ENCODE assay signal across 8 cellular contexts in genomic region chr1:222589462-222590302, GRCh38. TPM values are rescaled to one million over a fixed set of nuclear protein-coding genes. Genes with fewer than 3 reads are reported as not detected.
DNase-seq lines count a peak whose midpoint lies in the region; FAIRE-seq and TF ChIP-seq lines count a peak whose summit lies in the region.

TAF1A (minus strand) TSS chr1:222589933.

- no peak for TF ChIP-seq EP300 in neural cell (conservative IDR thresholded peaks at IDR 0.05; ENCODE audit: poor library complexity, severe bottlenecking)
- TF ChIP-seq EP300 in stomach (IDR thresholded peaks at IDR 0.05) = no peak

- TF ChIP-seq CTCF in fibroblast of villous mesenchyme (IDR thresholded peaks at IDR 0.05; ENCODE audit: insufficient read depth, low read depth, low read length) (no peak), neural cell (IDR thresholded peaks at IDR 0.05; ENCODE audit: poor library complexity, severe bottlenecking) (peak; percentile 14), stomach (IDR thresholded peaks at IDR 0.05) (no peak)

- H3K4me1 ChIP-seq in ES-I3 (ENCODE audit: insufficient read depth, low read length) = peaks cover 5% of the 10 kb centered on the region; the same call in 1 of the 2 replicates
- H3K4me1 ChIP-seq in stomach = peaks cover 6 to 54% (median 35%) of the 10 kb centered on the region in 4 donors

- H3K79me2 ChIP-seq in neural cell (replicated peaks; ENCODE audit: insufficient read depth, low read length) = peaks cover 15% of the 10 kb centered on the region

- DNase-seq in H54 (ENCODE audit: insufficient read length, low spot score) = peak; percentile 55
- peak; percentile 87 for DNase-seq in LoVo (ENCODE audit: low spot score)
- DNase-seq in SIG-M5 (lab: John Stamatoyannopoulos, UW) = peak; percentile 42
- peak; percentile 95 for DNase-seq in activated effector memory CD4-positive, alpha-beta T cell treated with anti-CD3 and anti-CD28 coated beads, Interleukin-2, amount 50 U/mL, for 16 hours
- peak; percentile 83 for DNase-seq in fibroblast of villous mesenchyme (ENCODE audit: low read depth)
- peak; percentile 87 for DNase-seq in stomach

- H3K9ac ChIP-seq in ES-I3 (ENCODE audit: low read depth, low read length) (peak within 1 kb of the TSS; percentile 89), neural cell (ENCODE audit: low read length) (peak within 1 kb of the TSS; percentile 69)

- no peaks in the 10 kb centered on the region for H4K20me1 ChIP-seq in neural cell (ENCODE audit: insufficient read depth)

- no peaks in the 10 kb centered on the region for H3K9me3 ChIP-seq in ES-I3 (ENCODE audit: control insufficient read depth, insufficient read depth, low read length)
- no peaks in the 10 kb centered on the region for H3K9me3 ChIP-seq in neural cell (ENCODE audit: low read length)
- no peaks in the 10 kb centered on the region for H3K9me3 ChIP-seq in stomach

- 0 to 1% (median 0%) methylated on average over 41 of the region's 41 CpGs for WGBS in stomach, 5 donors

- no peaks in the 10 kb centered on the region for H3F3A ChIP-seq in neural cell (ENCODE audit: insufficient read depth, low read length, poor library complexity, severe bottlenecking)

- peak within 1 kb of the TSS; percentile 79 for H3K27ac ChIP-seq in neural cell (ENCODE audit: low read length)
- H3K27ac ChIP-seq in stomach = peak within 1 kb of the TSS; percentile 77 to 97 (median 88)

- peak; percentile 46 for TF ChIP-seq RAD21 in neural cell (conservative IDR thresholded peaks at IDR 0.05)

- H3K27me3 ChIP-seq in neural cell (ENCODE audit: insufficient read depth, low read depth, low read length) (no peaks in the 10 kb centered on the region), stomach (no peaks in the 10 kb centered on the region)

- H3K36me3 ChIP-seq in ES-I3 (ENCODE audit: insufficient read depth, low read length) = no peaks in the 10 kb centered on the region
- peaks cover 4% of the 10 kb centered on the region for H3K36me3 ChIP-seq in neural cell (ENCODE audit: insufficient read depth, low read length)
- H3K36me3 ChIP-seq in stomach = peaks cover 0 to 14% (median 7%) of the 10 kb centered on the region in 4 donors

- peak within 1 kb of the TSS; percentile 94 for H3K4me2 ChIP-seq in neural cell (ENCODE audit: low read length)

- FAIRE-seq in H54 (lab: Jason Lieb, UNC) = peak; percentile 83

- TF ChIP-seq POLR2A in H54 (IDR thresholded peaks at IDR 0.05; ENCODE audit: low read depth, low read length) (peak; percentile 72), stomach (IDR thresholded peaks at IDR 0.05) (no peak)

- H3K9me2 ChIP-seq in neural cell (ENCODE audit: insufficient read depth, low read length) = no peaks in the 10 kb centered on the region

- intact Hi-C loops in stomach (cut with DNase I; ENCODE audit: low total_unique reads) = no loop called here

- H3K4me3 ChIP-seq in fibroblast of villous mesenchyme (ENCODE audit: low read depth, low read length) (peak within 1 kb of the TSS; percentile 87), neural cell (ENCODE audit: low read length) (peak within 1 kb of the TSS; percentile 78), stomach (peak within 1 kb of the TSS; percentile 68 to 83 (median 71))

- peak within 1 kb of the TSS; percentile 98 for H2AFZ ChIP-seq in neural cell (ENCODE audit: low read depth, low read length)

TF ChIP-seq in neural cell, 6 proteins besides CTCF, POLR2A, EP300 and RAD21:
- TF ChIP-seq REST (IDR thresholded peaks at IDR 0.05; ENCODE audit: borderline replicate concordance) = no peak
- TF ChIP-seq SMC3 (conservative IDR thresholded peaks at IDR 0.05; ENCODE audit: poor library complexity) = peak; percentile 48
- peak; percentile 96 for TF ChIP-seq MXI1 (conservative IDR thresholded peaks at IDR 0.05; ENCODE audit: poor library complexity, severe bottlenecking)
- TF ChIP-seq TAF1 (IDR thresholded peaks at IDR 0.05; ENCODE audit: low read depth) = peak; percentile 35
- TF ChIP-seq POLR2AphosphoS5 (IDR thresholded peaks at IDR 0.05) = peak; percentile 71
- no peak for TF ChIP-seq EZH2 (IDR thresholded peaks at IDR 0.05; ENCODE audit: borderline replicate concordance, insufficient read depth, low read length, poor library complexity, severe bottlenecking)

RNA-seq across cellular contexts. Expression of gene TAF1A, which starts in this region (rescaled TPM):
- 7.1 and 15.5 TPM in 2 replicates for total RNA-seq in fibroblast of villous mesenchyme
- 16.1 and 25.5 TPM in 2 replicates for polyA plus RNA-seq in neural cell
- 35.1 and 42.6 TPM in 2 replicates for polyA minus RNA-seq in neural cell
- total RNA-seq in stomach = 10 to 100 TPM in 3 of 5 donors, 1 to 10 TPM in 2; 3.5 to 35.6 (median 17.4) TPM
- 1 to 10 TPM; 1.3 to 3.2 (median 1.7) TPM for polyA plus RNA-seq in stomach

Comparison
In these comparisons a context has a peak if more than half of its experiments do, and no peak if none do; other contexts are left out.
1. Peak in every context shown above with its lines: DNase-seq, H3K4me3 ChIP-seq and H3K27ac ChIP-seq.
2. DNase-seq: peak in every context shown above with its lines; median percentile 95 in activated effector memory CD4-positive, alpha-beta T cell treated with anti-CD3 and anti-CD28 coated beads, Interleukin-2, amount 50 U/mL, for 16 hours; 87 in LoVo; 87 in stomach; 83 in fibroblast of villous mesenchyme; 55 in H54; 42 in SIG-M5.